ENCODE assay signal across 17 cellular contexts in the genomic region with DNA sequence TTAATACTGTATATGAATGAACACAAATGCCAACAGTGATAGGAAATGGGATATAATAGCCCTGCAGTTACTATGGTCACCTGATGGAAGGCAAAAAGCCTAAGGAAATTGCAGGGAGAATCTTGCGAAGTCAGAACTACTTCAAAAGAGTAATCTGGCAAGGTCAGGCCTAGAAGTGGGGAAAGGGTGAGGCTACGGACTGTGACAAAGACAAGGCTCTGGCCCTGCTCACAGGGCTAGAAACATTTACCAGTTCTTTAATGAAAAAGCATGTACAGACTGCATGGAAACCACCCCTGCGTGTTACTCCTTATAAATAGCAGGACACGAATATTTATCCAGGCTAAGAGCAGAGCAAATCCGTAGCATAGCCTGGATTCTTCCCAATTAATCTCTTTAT. TPM values are rescaled to one million over a fixed set of nuclear protein-coding genes. Genes with fewer than 3 reads are reported as not detected.
DNase-seq lines count a peak whose midpoint lies in the region; ATAC-seq and TF ChIP-seq lines count a peak whose summit lies in the region.
"Had no signal": no experiment of that assay in that cellular context is flagged by ENCODE, and none has a peak within 500 bp of the region (broad histone marks: within the 10 kb centered on the region; RNA-seq: fewer than 3 reads in every experiment).

No MANE protein-coding gene starts in this region.

- TF ChIP-seq CTCF in ascending aorta (IDR thresholded peaks at IDR 0.05) (no peak), right atrium auricular region (IDR thresholded peaks at IDR 0.05) (no peak), mesothelial cell of epicardium (IDR thresholded peaks at IDR 0.05; ENCODE audit: unreplicated experiment) (no peak)

- H3K27ac ChIP-seq in ascending aorta (peak overlapping the region; percentile 65 to 83), right atrium auricular region (peak overlapping the region; percentile 5 to 71), caudate nucleus (ENCODE audit: low read depth, low read length) (no peak overlapping the region)
- H3K27ac ChIP-seq: A549, C4-2B had no signal

- H3K4me1 Mint-ChIP-seq in mesothelial cell of epicardium = no peaks in the 10 kb centered on the region

- H3K27me3 Mint-ChIP-seq in mesothelial cell of epicardium (ENCODE audit: low read depth) = no peaks in the 10 kb centered on the region

- H3K9me3 ChIP-seq in ascending aorta = no peaks in the 10 kb centered on the region
- no peaks in the 10 kb centered on the region for H3K9me3 ChIP-seq in right atrium auricular region
- H3K9me3 ChIP-seq: A549, BE2C had no signal

- H3K9me3 Mint-ChIP-seq in mesothelial cell of epicardium = peaks cover 5% of the 10 kb centered on the region
- H3K9me3 Mint-ChIP-seq: CD8-positive, alpha-beta T cell; HFFc6 had no signal

- H3K4me3 Mint-ChIP-seq in mesothelial cell of epicardium = no peak overlapping the region
- H3K4me3 Mint-ChIP-seq: CD8-positive, alpha-beta T cell; HFFc6 had no signal

- no peaks in the 10 kb centered on the region for H3K27me3 ChIP-seq in ascending aorta
- H3K27me3 ChIP-seq in right atrium auricular region = no peaks in the 10 kb centered on the region
- H3K27me3 ChIP-seq: BE2C had no signal

- H3K36me3 ChIP-seq in ascending aorta (no peaks in the 10 kb centered on the region), right atrium auricular region (no peaks in the 10 kb centered on the region)
- H3K36me3 ChIP-seq: BE2C had no signal

- DNase-seq in ascending aorta (ENCODE audit: low spot score in 2 of 2) (no peak), Right ventricle myocardium superior (no peak), right atrium auricular region (ENCODE audit: low spot score) (no peak), SKM-1 (lab: John Stamatoyannopoulos, UW; ENCODE audit: unreplicated experiment) (no peak), iPS-NIHi11 (ENCODE audit: low spot score) (no peak), mesothelial cell of epicardium (ENCODE audit: low spot score in 2 of 2, unreplicated experiment in 2 of 2) (no peak), caudate nucleus (lab: John Stamatoyannopoulos, UW) (no peak)
- DNase-seq: BE2C; CD8-positive, alpha-beta T cell; COR-L47; DND-41; GDM1; HCEC 1CT; HFFc6 had no signal

- no peaks in the 10 kb centered on the region for H3K36me3 Mint-ChIP-seq in mesothelial cell of epicardium
- H3K36me3 Mint-ChIP-seq: CD8-positive, alpha-beta T cell had no signal

- no peak overlapping the region for H3K27ac Mint-ChIP-seq in mesothelial cell of epicardium
- H3K27ac Mint-ChIP-seq: CD8-positive, alpha-beta T cell; HFFc6 had no signal

- ATAC-seq in Right ventricle myocardium superior (ENCODE audit: poor library complexity) = peak; percentile 53
- ATAC-seq: A549; CD8-positive, alpha-beta T cell; HepG2 had no signal

- H3K4me3 ChIP-seq in ascending aorta (no peak overlapping the region), right atrium auricular region (no peak overlapping the region)
- H3K4me3 ChIP-seq: A549 had no signal

- peaks cover 11 to 20% of the 10 kb centered on the region in 2 donors for H3K4me1 ChIP-seq in ascending aorta
- peaks cover 0 to 9% of the 10 kb centered on the region in 2 donors for H3K4me1 ChIP-seq in right atrium auricular region
- H3K4me1 ChIP-seq: A549, BE2C had no signal

- intact Hi-C loops in ascending aorta (cut with DNase I) = no loop called here
- intact Hi-C loops in Right ventricle myocardium superior (cut with DNase I) = no loop called here

RNA-seq across cellular contexts. Expression of gene HECA, which starts 52.5 kb away (rescaled TPM):
- total RNA-seq in ascending aorta (27.0 TPM), Right ventricle myocardium superior (54.2 TPM), right atrium auricular region (10 to 100 TPM; 43.4 to 51.1 TPM), mesothelial cell of epicardium (25.9 to 28.5 TPM (median 27.5 TPM) in 3 replicates)

RNA-seq across cellular contexts. Expression of gene ABRACL, which starts 53.8 kb away (rescaled TPM):
- total RNA-seq in ascending aorta = 27.6 TPM
- total RNA-seq in Right ventricle myocardium superior = 6.6 TPM
- total RNA-seq in right atrium auricular region = 10 to 100 TPM in 1 of 2 donors, 1 to 10 TPM in 1; 8.0 to 10.2 TPM
- 60.6 to 63.0 TPM (median 60.9 TPM) in 3 replicates for total RNA-seq in mesothelial cell of epicardium
